In genomic region chr6:37824170-37824569, GRCh38 we compare ENCODE assay signal across 26 cellular contexts.
"Had no signal": no experiment of that assay in that cellular context is flagged by ENCODE, and none has a peak within 500 bp of the region (broad histone marks: within the 10 kb centered on the region; RNA-seq: fewer than 3 reads in every experiment).

No MANE protein-coding gene starts in this region.

- ATAC-seq: activated T-cell treated with anti-CD3 and anti-CD28 coated beads, Interleukin-2, amount 50 U/mL, for 4 hours; activated T-helper 17 cell treated with anti-CD3 and anti-CD28 coated beads, Interleukin-2, amount 50 U/mL, for 72 hours; foreskin keratinocyte; left cardiac atrium; left ventricle myocardium superior; naive thymus-derived CD4-positive, alpha-beta T cell; WTC11 had no signal

- H3K4me3 ChIP-seq: esophagus muscularis mucosa, neural progenitor cell, right atrium auricular region, spleen, tibial nerve had no signal

- H3K27me3 Mint-ChIP-seq: activated CD4-positive, alpha-beta memory T cell treated with anti-CD3 and anti-CD28 coated beads, Interleukin-2, amount 10 ng/mL, durations not matched to agents 7 days and 5 days; activated CD4-positive, alpha-beta T cell treated with anti-CD3 and anti-CD28 coated beads, Interleukin-2, amount 10 ng/mL, durations not matched to agents 7 days and 5 days; activated T-helper 17 cell treated with anti-CD3 and anti-CD28 coated beads, Interleukin-2, amount 50 U/mL, for 72 hours; naive thymus-derived CD4-positive, alpha-beta T cell had no signal

- H3K27ac ChIP-seq: brain microvascular endothelial cell, esophagus muscularis mucosa, neural progenitor cell, right atrium auricular region, spleen had no signal

- H3K4me3 Mint-ChIP-seq: activated CD4-positive, alpha-beta memory T cell treated with anti-CD3 and anti-CD28 coated beads, Interleukin-2, amount 10 ng/mL, durations not matched to agents 7 days and 5 days; activated CD4-positive, alpha-beta T cell treated with anti-CD3 and anti-CD28 coated beads, Interleukin-2, amount 10 ng/mL, durations not matched to agents 7 days and 5 days; activated T-cell treated with anti-CD3 and anti-CD28 coated beads, Interleukin-2, amount 50 U/mL, for 4 hours; activated T-helper 17 cell treated with anti-CD3 and anti-CD28 coated beads, Interleukin-2, amount 50 U/mL, for 72 hours; endodermal cell; neural progenitor cell; T-helper 1 cell treated with Interleukin-12 subunit alpha and Interleukin-12 subunit beta and Interleukin-4 antibody, amounts not matched to agents 30 μg/mL and 1 μg/mL, for 36 hours; WTC11 had no signal

- H3K27ac Mint-ChIP-seq: activated CD4-positive, alpha-beta memory T cell treated with anti-CD3 and anti-CD28 coated beads, Interleukin-2, amount 10 ng/mL, durations not matched to agents 7 days and 5 days; activated CD4-positive, alpha-beta T cell treated with anti-CD3 and anti-CD28 coated beads, Interleukin-2, amount 10 ng/mL, durations not matched to agents 7 days and 5 days; activated T-helper 17 cell treated with anti-CD3 and anti-CD28 coated beads, Interleukin-2, amount 50 U/mL, for 72 hours; endodermal cell; neural progenitor cell; T-helper 1 cell treated with Interleukin-12 subunit alpha and Interleukin-12 subunit beta and Interleukin-4 antibody, amounts not matched to agents 30 μg/mL and 1 μg/mL, for 36 hours; WTC11 had no signal

- H3K9me3 Mint-ChIP-seq: activated CD4-positive, alpha-beta memory T cell treated with anti-CD3 and anti-CD28 coated beads, Interleukin-2, amount 10 ng/mL, durations not matched to agents 7 days and 5 days; activated CD4-positive, alpha-beta T cell treated with anti-CD3 and anti-CD28 coated beads, Interleukin-2, amount 10 ng/mL, durations not matched to agents 7 days and 5 days; activated T-cell treated with anti-CD3 and anti-CD28 coated beads, Interleukin-2, amount 50 U/mL, for 4 hours; activated T-helper 17 cell treated with anti-CD3 and anti-CD28 coated beads, Interleukin-2, amount 50 U/mL, for 72 hours; endodermal cell; naive thymus-derived CD4-positive, alpha-beta T cell; neural progenitor cell; T-helper 1 cell treated with Interleukin-12 subunit alpha and Interleukin-12 subunit beta and Interleukin-4 antibody, amounts not matched to agents 30 μg/mL and 1 μg/mL, for 36 hours; WTC11 had no signal

- H3K9me3 ChIP-seq: esophagus muscularis mucosa, right atrium auricular region, spleen, tibial nerve had no signal

- H2AFZ ChIP-seq: neural progenitor cell had no signal

- H3K9ac ChIP-seq: neural progenitor cell had no signal

- H3K36me3 ChIP-seq: brain microvascular endothelial cell, esophagus muscularis mucosa, neural progenitor cell, right atrium auricular region, spleen, tibial nerve had no signal

- DNase-seq: activated CD4-positive, alpha-beta memory T cell treated with anti-CD3 and anti-CD28 coated beads, Interleukin-2, amount 10 ng/mL, durations not matched to agents 7 days and 5 days; activated CD4-positive, alpha-beta T cell treated with anti-CD3 and anti-CD28 coated beads for 1 hour; activated CD4-positive, alpha-beta T cell treated with anti-CD3 and anti-CD28 coated beads, Interleukin-2, amount 10 ng/mL, durations not matched to agents 7 days and 5 days; activated gamma-delta T cell treated with Interleukin-2 at 50 U/mL for 16 hours; activated naive CD4-positive, alpha-beta T cell treated with anti-CD3 and anti-CD28 coated beads, Interleukin-2, amount 50 U/mL, for 16 hours; activated T-cell treated with anti-CD3 and anti-CD28 coated beads, Interleukin-2, amount 50 U/mL, for 4 hours; amniotic stem cell; brain microvascular endothelial cell; endodermal cell; foreskin keratinocyte; left cardiac atrium; left ventricle myocardium superior; naive thymus-derived CD4-positive, alpha-beta T cell; occipital lobe; spleen; stimulated activated naive CD4-positive, alpha-beta T cell; SW 1271 had no signal

- FAIRE-seq: astrocyte, islet of Langerhans had no signal

- H3K36me3 Mint-ChIP-seq: naive thymus-derived CD4-positive, alpha-beta T cell; neural progenitor cell; WTC11 had no signal

- H3K27me3 ChIP-seq: brain microvascular endothelial cell, esophagus muscularis mucosa, foreskin keratinocyte, neural progenitor cell, right atrium auricular region, spleen, tibial nerve had no signal
